Comparison of ENCODE assay signal across 8 cellular contexts in the genomic region with DNA sequence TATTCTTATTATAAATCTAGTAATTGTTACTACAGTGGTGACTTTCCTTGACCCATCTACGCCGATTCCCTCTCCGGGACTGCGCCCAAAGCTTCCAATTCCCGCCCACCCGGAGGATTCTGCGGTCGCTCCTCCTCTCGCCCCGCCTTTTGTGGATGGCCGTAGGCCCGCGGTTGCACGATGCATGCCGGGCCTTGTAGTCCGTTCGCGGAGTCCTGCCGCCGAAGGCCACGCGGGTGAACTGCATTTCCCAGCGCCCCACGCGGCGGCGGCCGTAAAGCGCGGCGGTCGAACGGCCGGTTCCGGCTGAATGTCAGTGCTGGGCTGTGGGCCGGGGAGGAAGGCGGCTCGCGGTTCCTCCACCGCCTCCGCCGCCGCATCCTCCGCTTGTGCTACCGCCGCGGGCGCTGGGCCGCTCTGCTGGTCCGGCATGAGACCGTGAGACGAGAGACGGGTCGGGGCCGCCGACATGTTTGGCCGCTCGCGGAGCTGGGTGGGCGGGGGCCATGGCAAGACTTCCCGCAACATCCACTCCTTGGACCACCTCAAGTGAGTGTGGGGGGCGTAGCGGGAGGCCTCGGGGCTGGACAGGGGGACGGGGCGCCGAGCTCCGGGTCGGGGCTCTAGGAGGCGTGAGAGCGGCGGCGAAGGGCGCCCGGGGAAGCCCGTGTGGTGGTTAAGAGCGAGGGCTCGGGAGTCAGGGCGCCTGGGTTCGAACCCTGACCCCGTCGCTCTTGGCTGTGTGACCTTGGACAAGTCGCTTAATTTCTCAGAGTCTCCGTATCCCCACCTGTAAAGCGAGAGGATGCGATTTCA. TPM values are rescaled to one million over a fixed set of nuclear protein-coding genes. Genes with fewer than 3 reads are reported as not detected.
DNase-seq lines count a peak whose midpoint lies in the region; ATAC-seq and TF ChIP-seq lines count a peak whose summit lies in the region.

CLEC16A (plus strand) TSS at position 316 of the 816 bp plus-strand sequence; CDS start at position 470, 154 bp downstream.

- H3K4me2 ChIP-seq in fibroblast of lung (ENCODE audit: extremely low read depth, insufficient read depth, low read length) = peak within 1 kb of the TSS; percentile 90

- peak within 1 kb of the TSS; percentile 83 to 96 (median 92) for H3K4me3 Mint-ChIP-seq in naive thymus-derived CD4-positive, alpha-beta T cell
- peak within 1 kb of the TSS; percentile 92 for H3K4me3 Mint-ChIP-seq in stimulated activated memory B cell treated with anti-CD40 and anti-IgM and Interleukin-4, amounts not matched to agents 10 μg/mL and 1 μg/mL and 100 μg/mL, for 72 hours

- H3K36me3 Mint-ChIP-seq in naive thymus-derived CD4-positive, alpha-beta T cell = peaks cover 0 to 8% (median 0%) of the 10 kb centered on the region in 5 donors
- H3K36me3 Mint-ChIP-seq in stimulated activated memory B cell treated with anti-CD40 and anti-IgM and Interleukin-4, amounts not matched to agents 10 μg/mL and 1 μg/mL and 100 μg/mL, for 72 hours = peaks cover 11% of the 10 kb centered on the region

- no peaks in the 10 kb centered on the region for H3K27me3 ChIP-seq in fibroblast of lung (ENCODE audit: control insufficient read depth, insufficient read depth, low read length)
- no peaks in the 10 kb centered on the region for H3K27me3 ChIP-seq in naive thymus-derived CD4-positive, alpha-beta T cell (ENCODE audit: control insufficient read depth in 2 of 2, insufficient read depth in 2 of 2, low read length in 2 of 2)

- peak within 1 kb of the TSS; percentile 63 for H2AFZ ChIP-seq in fibroblast of lung (ENCODE audit: low read length)

- CTCF ChIA-PET in RWPE1 (lab: Yijun Ruan, JAX) = interaction anchor here (0.6 to 2.0 kb wide), 2 partner anchors 10 to 19 kb away, joined by 4 to 7 read pairs; no protein-coding TSS in a partner anchor
- CTCF ChIA-PET in naive thymus-derived CD4-positive, alpha-beta T cell (lab: Charles Lee) = no interaction called here

- ATAC-seq in naive thymus-derived CD4-positive, alpha-beta T cell = peak; percentile 86
- peak; percentile 88 for ATAC-seq in stimulated activated memory B cell treated with anti-CD40 and anti-IgM and Interleukin-4, amounts not matched to agents 10 μg/mL and 1 μg/mL and 100 μg/mL, for 72 hours

- H3K4me3 ChIP-seq in fibroblast of lung (replicated peaks in 1 of 4; ENCODE audit: control extremely low read depth in 1 of 4, insufficient read depth in 1 of 4, low read depth in 3 of 4, low read length in 4 of 4) = peak within 1 kb of the TSS; percentile 66 to 88 (median 78)
- H3K4me3 ChIP-seq in naive thymus-derived CD4-positive, alpha-beta T cell (ENCODE audit: low read length) = peak within 1 kb of the TSS; percentile 82

- peaks cover 6% of the 10 kb centered on the region for H3K4me1 ChIP-seq in fibroblast of lung (ENCODE audit: control insufficient read depth, extremely low read depth, insufficient read depth, low read length)
- H3K4me1 ChIP-seq in naive thymus-derived CD4-positive, alpha-beta T cell (ENCODE audit: control insufficient read depth in 2 of 2, insufficient read depth in 2 of 2, low read length in 2 of 2) = peaks cover 34 to 53% of the 10 kb centered on the region in 2 donors

- DNase-seq in EL = peak; percentile 96
- DNase-seq in H4 (ENCODE audit: low spot score) = peak; percentile 94
- DNase-seq in LoVo (ENCODE audit: low spot score) = peak; percentile 95
- DNase-seq in RWPE1 (ENCODE audit: low spot score) = peak; percentile 95
- peak; percentile 93 to 94 for DNase-seq in activated T-helper 1 cell treated with anti-CD3 and anti-CD28 coated beads, Interleukin-2, amount 50 U/mL, for 16 hours (ENCODE audit: low read depth in 1 of 2, low spot score in 1 of 2)
- peak; percentile 95 to 97 for DNase-seq in fibroblast of lung (ENCODE audit: low read depth in 2 of 2)
- peak; percentile 92 to 97 (median 94) for DNase-seq in naive thymus-derived CD4-positive, alpha-beta T cell

- peak within 1 kb of the TSS; percentile 63 for H3K27ac ChIP-seq in RWPE1
- H3K27ac ChIP-seq in fibroblast of lung (ENCODE audit: insufficient read depth, low read length) = peak within 1 kb of the TSS; percentile 46
- peak within 1 kb of the TSS; percentile 88 for H3K27ac ChIP-seq in naive thymus-derived CD4-positive, alpha-beta T cell (ENCODE audit: low read depth, low read length)

- peaks cover 2% of the 10 kb centered on the region for H4K20me1 ChIP-seq in fibroblast of lung (ENCODE audit: control insufficient read depth, extremely low read depth, insufficient read depth, low read length)

- H3K9me3 ChIP-seq in fibroblast of lung (ENCODE audit: control insufficient read depth, insufficient read depth, low read depth, low read length) = no peaks in the 10 kb centered on the region
- no peaks in the 10 kb centered on the region for H3K9me3 ChIP-seq in naive thymus-derived CD4-positive, alpha-beta T cell (ENCODE audit: control insufficient read depth in 2 of 3, low read length in 3 of 3)

- POLR2A ChIA-PET in RWPE1 (lab: Yijun Ruan, JAX; ENCODE audit: low non-redundant PET) = interaction anchor here (0.6 kb wide), 1 partner anchor 86 kb away, joined by 3 read pairs; no protein-coding TSS in a partner anchor
- POLR2A ChIA-PET in naive thymus-derived CD4-positive, alpha-beta T cell (lab: Charles Lee) = interaction anchor here (0.5 to 2.4 kb wide), 13 partner anchors 11 to 1853 kb away, joined by 3 to 9 read pairs (median 3); partner anchors contain the start of genes HAPSTR1 and SOCS1

- no peak for TF ChIP-seq CTCF in RWPE1 (conservative IDR thresholded peaks at IDR 0.05; ENCODE audit: low read depth)
- no peak for TF ChIP-seq CTCF in fibroblast of lung (conservative IDR thresholded peaks at IDR 0.05 in 1 of 2, IDR thresholded peaks at IDR 0.05 in 1 of 2; ENCODE audit: low read depth in 1 of 2, low read length in 2 of 2)

- intact Hi-C loops in naive thymus-derived CD4-positive, alpha-beta T cell (cut with micrococcal nuclease) = loop anchor here (1.0 to 10.0 kb wide), 15 partner anchors 20 to 1982 kb away; partner anchors contain the start of genes TXNDC11 (in 2 of the 2), ZC3H7A (in 2 of the 2), ATF7IP2 (in 1 of the 2) and CPPED1 (in 1 of the 2)

- peaks cover 43% of the 10 kb centered on the region for H3K79me2 ChIP-seq in fibroblast of lung (ENCODE audit: control insufficient read depth, insufficient read depth, low read length)

- H3K4me1 Mint-ChIP-seq in naive thymus-derived CD4-positive, alpha-beta T cell = peaks cover 43 to 85% (median 70%) of the 10 kb centered on the region in 7 donors
- H3K4me1 Mint-ChIP-seq in stimulated activated memory B cell treated with anti-CD40 and anti-IgM and Interleukin-4, amounts not matched to agents 10 μg/mL and 1 μg/mL and 100 μg/mL, for 72 hours = peaks cover 79% of the 10 kb centered on the region

- no peaks in the 10 kb centered on the region for H3K36me3 ChIP-seq in fibroblast of lung (ENCODE audit: control insufficient read depth, insufficient read depth, low read length)
- H3K36me3 ChIP-seq in naive thymus-derived CD4-positive, alpha-beta T cell (ENCODE audit: control insufficient read depth in 2 of 3, insufficient read depth in 3 of 3, low read length in 3 of 3) = peaks cover 0 to 5% (median 0%) of the 10 kb centered on the region in 3 experiments

- no peaks in the 10 kb centered on the region for H3K27me3 Mint-ChIP-seq in naive thymus-derived CD4-positive, alpha-beta T cell
- H3K27me3 Mint-ChIP-seq in stimulated activated memory B cell treated with anti-CD40 and anti-IgM and Interleukin-4, amounts not matched to agents 10 μg/mL and 1 μg/mL and 100 μg/mL, for 72 hours = no peaks in the 10 kb centered on the region

- peak within 1 kb of the TSS; percentile 82 for H3K9ac ChIP-seq in fibroblast of lung (ENCODE audit: insufficient read depth, low read length)

- peak within 1 kb of the TSS; percentile 41 to 92 (median 81) for H3K27ac Mint-ChIP-seq in naive thymus-derived CD4-positive, alpha-beta T cell
- H3K27ac Mint-ChIP-seq in stimulated activated memory B cell treated with anti-CD40 and anti-IgM and Interleukin-4, amounts not matched to agents 10 μg/mL and 1 μg/mL and 100 μg/mL, for 72 hours = peak within 1 kb of the TSS; percentile 88

- no peaks in the 10 kb centered on the region for H3K9me3 Mint-ChIP-seq in naive thymus-derived CD4-positive, alpha-beta T cell
- H3K9me3 Mint-ChIP-seq in stimulated activated memory B cell treated with anti-CD40 and anti-IgM and Interleukin-4, amounts not matched to agents 10 μg/mL and 1 μg/mL and 100 μg/mL, for 72 hours = no peaks in the 10 kb centered on the region

RNA-seq across cellular contexts. Expression of gene CLEC16A, which starts in this region (rescaled TPM):
- total RNA-seq in H4 (2014; rRNA removed; shearing (Covaris generic)) = 4.5 and 7.2 TPM in 2 replicates
- total RNA-seq in fibroblast of lung = 17.2 and 22.0 TPM in 2 replicates
- 9.1 and 15.3 TPM in 2 replicates for polyA plus RNA-seq in fibroblast of lung
- polyA plus RNA-seq in fibroblast of lung (2012) = 10.4 and 14.7 TPM in 2 replicates
- 53.8 and 83.9 TPM in 2 replicates for polyA minus RNA-seq in fibroblast of lung (ENCODE audit: low replicate concordance)
- 10 to 100 TPM; 28.2 to 38.2 (median 34.0) TPM for total RNA-seq in naive thymus-derived CD4-positive, alpha-beta T cell
- 10 to 100 TPM; 14.7 to 25.6 TPM for polyA plus RNA-seq in naive thymus-derived CD4-positive, alpha-beta T cell

Comparison
In these comparisons a context has a peak if more than half of its experiments do, and no peak if none do; other contexts are left out.
1. Peak in every context shown above with its lines: DNase-seq, ATAC-seq, H3K4me3 ChIP-seq and H3K27ac ChIP-seq.